Comparison of ENCODE assay signal across 20 cellular contexts in genomic region chr7:16556359-16556758, GRCh38. TPM values are rescaled to one million over a fixed set of nuclear protein-coding genes. Genes with fewer than 3 reads are reported as not detected.
A peak's percentile ranks its signal among the peaks of the same experiment; 100 is the strongest.
DNase-seq lines count a peak whose midpoint lies in the region; ATAC-seq, FAIRE-seq and TF ChIP-seq lines count a peak whose summit lies in the region.
"Had no signal": no experiment of that assay in that cellular context is flagged by ENCODE, and none has a peak within 500 bp of the region (broad histone marks: within the 10 kb centered on the region; RNA-seq: fewer than 3 reads in every experiment).

No MANE protein-coding gene starts in this region.

- 71% methylated on average over 2 of the region's 2 CpGs; no CpG with 5 or more reads in 1 of the 2 experiments for WGBS in H1 (ENCODE audit: extremely low coverage in 1 of 2, insufficient coverage in 1 of 2, insufficient read length in 1 of 2, insufficient replicate concordance in 2 of 2, low coverage in 1 of 2, low lambda C conversion rate in 2 of 2, missing lambda C conversion rate in 1 of 2), 2 experiments
- 46 to 71% methylated on average over 2 of the region's 2 CpGs for WGBS in thyroid gland, 2 donors

- no peak overlapping the region for H2BK5ac ChIP-seq in H1 (ENCODE audit: low read depth, low read length)

- TF ChIP-seq RAD21 in H1 (IDR thresholded peaks at IDR 0.05 in 1 of 2, conservative IDR thresholded peaks at IDR 0.05 in 1 of 2; ENCODE audit: low read depth in 2 of 2, low read length in 2 of 2): no peak

- no peak overlapping the region for H3K18ac ChIP-seq in H1 (ENCODE audit: extremely low read depth, low read length)

- no peak overlapping the region for H2BK20ac ChIP-seq in H1 (ENCODE audit: low read length)

- no peak overlapping the region for H3K27ac ChIP-seq in Karpas-422 (ENCODE audit: low read length)
- H3K27ac ChIP-seq in H1 (ENCODE audit: low read depth, low read length): no peak overlapping the region
- H3K27ac ChIP-seq in thyroid gland: no peak overlapping the region
- H3K27ac ChIP-seq: 22Rv1, A549, BLaER1, HL-60 had no signal

- H4K8ac ChIP-seq in H1 (ENCODE audit: extremely low read depth, insufficient read depth, low read length): no peak overlapping the region

- H3K79me1 ChIP-seq in H1 (ENCODE audit: low read depth, low read length): no peaks in the 10 kb centered on the region

- H3K9ac ChIP-seq in Karpas-422 (ENCODE audit: low read length): no peak overlapping the region
- no peak overlapping the region for H3K9ac ChIP-seq in H1 (replicated peaks in 1 of 4; ENCODE audit: extremely low read depth in 1 of 4, low read depth in 3 of 4, low read length in 3 of 4)
- H3K9ac ChIP-seq: BLaER1 had no signal

- no peaks in the 10 kb centered on the region for H3K36me3 ChIP-seq in Karpas-422 (ENCODE audit: insufficient read depth, low read length)
- H3K36me3 ChIP-seq in H1 (ENCODE audit: control insufficient read depth in 2 of 4, insufficient read depth in 4 of 4, low read length in 3 of 4): no peaks in the 10 kb centered on the region
- no peaks in the 10 kb centered on the region for H3K36me3 ChIP-seq in thyroid gland
- H3K36me3 ChIP-seq: BLaER1 had no signal

- no peak for FAIRE-seq in H1 (lab: Jason Lieb, UNC)
- FAIRE-seq: A549, H54 had no signal

- H3K4me2 ChIP-seq in Karpas-422 (ENCODE audit: low read depth, low read length, poor library complexity, severe bottlenecking) (no peak overlapping the region), H1 (ENCODE audit: insufficient read depth in 1 of 2, low read depth in 2 of 2, low read length in 2 of 2) (no peak overlapping the region)
- H3K4me2 ChIP-seq: A549, BLaER1 had no signal

- no peak for TF ChIP-seq POLR2A in H1 (IDR thresholded peaks at IDR 0.05; ENCODE audit: control extremely low read depth in 1 of 2, low read depth in 2 of 2, low read length in 2 of 2)
- no peak for TF ChIP-seq POLR2A in thyroid gland (IDR thresholded peaks at IDR 0.05)

- ATAC-seq in HG03196 (IDR thresholded peaks at IDR 0.05; ENCODE audit: unreplicated experiment) (no peak), esophagus mucosa (no peak)
- ATAC-seq: A549 had no signal

- H3K23ac ChIP-seq in H1 (ENCODE audit: insufficient read length): no peak overlapping the region

- peak; percentile 27 for DNase-seq in NCI-H82 (lab: John Stamatoyannopoulos, UW)
- DNase-seq in NCI-H82 treated with DMSO at 0.1 percent for 48 hours (lab: John Stamatoyannopoulos, UW; ENCODE audit: unreplicated experiment): no peak
- peak; percentile 38 for DNase-seq in Karpas-422
- no peak for DNase-seq in H1 (ENCODE audit: low read depth in 1 of 2, low spot score in 2 of 2)
- no peak for DNase-seq in thyroid gland
- DNase-seq: CD4-positive, alpha-beta memory T cell; DMS153; DMS79; GDM1; HCEC 1CT had no signal

- H3K9me2 ChIP-seq in Karpas-422 (replicated peaks; ENCODE audit: insufficient read depth, low read length): no peaks in the 10 kb centered on the region

- no peak overlapping the region for H3K14ac ChIP-seq in H1 (ENCODE audit: insufficient read length)

- H3K4me1 ChIP-seq in Karpas-422 (ENCODE audit: low read length): no peaks in the 10 kb centered on the region
- 0 out of 7 replicates have a peak, but pooled peaks cover 0 to 2% (median 0%) of the 10 kb centered on the region in 4 experiments for H3K4me1 ChIP-seq in H1 (replicated peaks in 1 of 4; ENCODE audit: control insufficient read depth in 3 of 4, insufficient read depth in 4 of 4, low read length in 3 of 4)
- no peaks in the 10 kb centered on the region for H3K4me1 ChIP-seq in thyroid gland
- H3K4me1 ChIP-seq: A549, BLaER1 had no signal

- H3K56ac ChIP-seq in H1 (replicated peaks; ENCODE audit: insufficient read length, low read depth, low read length): no peak overlapping the region

- no peak overlapping the region for H4K5ac ChIP-seq in H1 (ENCODE audit: insufficient read length, low read depth, low read length)

- H3K23me2 ChIP-seq in H1 (ENCODE audit: low read depth, low read length): no peaks in the 10 kb centered on the region

- H4K20me1 ChIP-seq in Karpas-422 (ENCODE audit: insufficient read depth, low read depth, low read length): no peaks in the 10 kb centered on the region
- H4K20me1 ChIP-seq in H1 (replicated peaks in 1 of 2; ENCODE audit: control insufficient read depth in 1 of 2, insufficient read depth in 2 of 2, low read length in 2 of 2): no peaks in the 10 kb centered on the region
- H4K20me1 ChIP-seq: BLaER1 had no signal

- H2BK120ac ChIP-seq in H1 (replicated peaks; ENCODE audit: low read depth, low read length): no peak overlapping the region

- no peak for TF ChIP-seq CTCF in H1 (IDR thresholded peaks at IDR 0.05; ENCODE audit: control extremely low read depth in 1 of 3, insufficient read depth in 1 of 3, low read depth in 1 of 3, low read length in 3 of 3)
- TF ChIP-seq CTCF in thyroid gland (IDR thresholded peaks at IDR 0.05): no peak

- no peak overlapping the region for H2BK15ac ChIP-seq in H1 (ENCODE audit: low read length)

- no peak overlapping the region for H2BK12ac ChIP-seq in H1 (ENCODE audit: low read depth, low read length)

- no peak for TF ChIP-seq EP300 in H1 (IDR thresholded peaks at IDR 0.05; ENCODE audit: borderline replicate concordance in 1 of 2, low read depth in 2 of 2, low read length in 2 of 2)

- no peak overlapping the region for H3K4me3 ChIP-seq in Karpas-422 (ENCODE audit: low read length)
- H3K4me3 ChIP-seq in H1 (ENCODE audit: extremely low read depth in 1 of 4, insufficient read depth in 2 of 4, low read depth in 3 of 4, low read length in 4 of 4): no peak overlapping the region
- H3K4me3 ChIP-seq in thyroid gland (replicated peaks in 1 of 3): no peak overlapping the region
- H3K4me3 ChIP-seq: A549, BLaER1 had no signal

- POLR2A ChIA-PET in H1 (lab: Charles Lee; ENCODE audit: partially characterized antibody): no interaction called here

- CTCF ChIA-PET in H1 (lab: Charles Lee; ENCODE audit: partially characterized antibody): interaction anchor here (2.6 kb wide), 1 partner anchor 125 kb away, joined by 10 read pairs; no protein-coding TSS in a partner anchor

- H3K27me3 ChIP-seq in Karpas-422 (ENCODE audit: low read length): 0 out of 2 replicates have a peak, but pooled peaks cover 3% of the 10 kb centered on the region
- no peaks in the 10 kb centered on the region for H3K27me3 ChIP-seq in H1 (replicated peaks in 1 of 4; ENCODE audit: control insufficient read depth in 3 of 4, extremely low read depth in 1 of 4, insufficient read depth in 3 of 4, low read length in 3 of 4)
- H3K27me3 ChIP-seq in thyroid gland: no peaks in the 10 kb centered on the region
- H3K27me3 ChIP-seq: BLaER1 had no signal

- H2AFZ ChIP-seq in Karpas-422 (ENCODE audit: low read length) (no peak overlapping the region), H1 (ENCODE audit: low read length) (0 out of 2 replicates have a peak overlapping the region, but pooled peaks have one; percentile 41)

- H3K79me2 ChIP-seq in Karpas-422 (ENCODE audit: low read length) (no peaks in the 10 kb centered on the region), H1 (ENCODE audit: control insufficient read depth in 1 of 2, insufficient read depth in 2 of 2, low read length in 2 of 2) (no peaks in the 10 kb centered on the region)

- no peak overlapping the region for H3K4ac ChIP-seq in H1 (replicated peaks; ENCODE audit: insufficient read length, low read depth, low read length)

- intact Hi-C loops in thyroid gland (cut with DNase I): no loop called here

- H3K9me3 ChIP-seq in Karpas-422 (ENCODE audit: low read length) (no peaks in the 10 kb centered on the region), H1 (ENCODE audit: insufficient read depth in 2 of 2, low read depth in 1 of 2, low read length in 1 of 2) (no peaks in the 10 kb centered on the region), thyroid gland (no peaks in the 10 kb centered on the region)
- H3K9me3 ChIP-seq: A549, BLaER1 had no signal

- H2AK5ac ChIP-seq in H1 (ENCODE audit: low read depth, low read length): no peak overlapping the region

- H4K91ac ChIP-seq in H1 (replicated peaks; ENCODE audit: insufficient read length, low read length): no peak overlapping the region

TF ChIP-seq in H1, 55 proteins besides CTCF, POLR2A, EP300 and RAD21:
- TF ChIP-seq SIN3A (conservative IDR thresholded peaks at IDR 0.05 in 1 of 2, IDR thresholded peaks at IDR 0.05 in 1 of 2; ENCODE audit: low read depth in 1 of 2, low read length in 2 of 2) (no peak), CEBPB (IDR thresholded peaks at IDR 0.05; ENCODE audit: low read depth, low read length) (no peak), FOSL1 (IDR thresholded peaks at IDR 0.05; ENCODE audit: insufficient read depth, low read depth, low read length) (no peak), TAF7 (optimal IDR thresholded peaks at IDR 0.05; ENCODE audit: borderline replicate concordance, low read depth, low read length) (no peak)
- TF ChIP-seq, protein P1, sequence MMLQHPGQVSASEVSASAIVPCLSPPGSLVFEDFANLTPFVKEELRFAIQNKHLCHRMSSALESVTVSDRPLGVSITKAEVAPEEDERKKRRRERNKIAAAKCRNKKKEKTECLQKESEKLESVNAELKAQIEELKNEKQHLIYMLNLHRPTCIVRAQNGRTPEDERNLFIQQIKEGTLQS (IDR thresholded peaks at IDR 0.05; ENCODE audit: insufficient read depth, low read depth, low read length): no peak

RNA-seq across cellular contexts. Expression of gene LRRC72, which starts 29.7 kb away (rescaled TPM):
- total RNA-seq in Karpas-422 (2014; rRNA removed; shearing (Covaris generic); ENCODE audit: low replicate concordance): not detected in 2 replicates
- not detected in 2 replicates for total RNA-seq in H1 (2021; fragmentation: NEBNext Ultra II Directional; extraction: Animal tissue kit (Norgen Biotek cat#: 25700))
- polyA plus RNA-seq in H1 (2011; rRNA removed): not detected in 2 replicates
- polyA plus RNA-seq in H1 (2011; cell fraction: cytosol; rRNA removed): not detected
- not detected for polyA plus RNA-seq in H1 (2011; cell fraction: nucleus; rRNA removed)
- not detected in 4 replicates for polyA plus RNA-seq in H1 (2012, experiment 1 of 2)
- polyA plus RNA-seq in H1 (2012, experiment 2 of 2): not detected
- polyA plus RNA-seq in H1 (2013, experiment 1 of 2): not detected
- polyA plus RNA-seq in H1 (2013, experiment 2 of 2): not detected
- polyA minus RNA-seq in H1 (2011; rRNA and poly(A)+ RNA removed): not detected in 2 replicates
- polyA minus RNA-seq in H1 (2011; cell fraction: cytosol; rRNA and poly(A)+ RNA removed): not detected
- polyA minus RNA-seq in H1 (2011; cell fraction: nucleus; rRNA and poly(A)+ RNA removed): not detected
- not detected for total RNA-seq in thyroid gland
- not detected for total RNA-seq in esophagus mucosa
- total RNA-seq: CD4-positive, alpha-beta memory T cell; Daoy; HT1080 had no signal
- polyA plus RNA-seq: A549; CD14-positive monocyte; CD4-positive, alpha-beta memory T cell had no signal

Comparison
In these comparisons a context has a peak if more than half of its experiments do, and no peak if none do; other contexts are left out.
1. DNase-seq: peak in NCI-H82 (single experiment) and Karpas-422 (single experiment); none in NCI-H82 treated with DMSO at 0.1 percent for 48 hours (single experiment), H1 (0 of 2) and thyroid gland (0 of 2).